15 cellular contexts compared by ENCODE assay signal in the genomic region with DNA sequence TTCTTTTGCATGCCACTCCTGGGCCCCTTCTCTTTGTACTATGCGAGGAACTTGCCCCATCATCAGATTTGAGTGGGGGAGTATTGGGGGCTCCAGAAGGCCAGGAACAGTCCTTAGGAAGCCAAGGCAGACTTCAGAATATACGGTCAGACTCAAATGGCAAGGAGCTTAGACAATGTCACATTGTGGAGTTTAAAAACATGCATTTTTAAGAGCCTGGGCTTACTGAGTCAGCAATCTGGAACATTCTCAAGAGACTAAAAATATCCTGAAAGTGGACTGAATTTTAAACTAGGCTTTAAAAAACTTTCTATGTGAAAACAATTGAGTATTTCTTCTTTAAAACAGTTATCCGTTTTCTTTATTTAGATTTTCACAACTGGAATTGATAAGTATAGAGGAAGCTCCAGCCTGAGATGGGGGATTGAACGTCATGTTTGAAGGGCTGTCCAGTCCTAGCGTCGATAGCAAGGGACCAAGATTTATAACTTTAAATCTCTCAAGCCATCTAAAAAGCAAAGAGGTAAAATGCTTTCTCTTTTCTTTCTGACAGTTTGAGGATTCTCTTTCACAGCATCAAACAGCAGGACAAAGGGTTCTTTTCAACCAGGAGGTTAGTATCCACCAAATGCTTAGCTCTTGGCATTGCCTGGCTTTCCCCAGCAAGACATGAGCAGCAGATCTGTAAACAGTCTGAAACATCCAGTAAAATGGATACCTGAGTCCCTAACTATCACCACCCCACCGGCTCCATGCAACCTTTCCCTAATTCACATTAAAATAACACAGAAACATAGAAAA. TPM values are rescaled to one million over a fixed set of nuclear protein-coding genes. Genes with fewer than 3 reads are reported as not detected.
DNase-seq lines count a peak whose midpoint lies in the region; ATAC-seq lines count a peak whose summit lies in the region.
"Had no signal": no experiment of that assay in that cellular context is flagged by ENCODE, and none has a peak within 500 bp of the region (broad histone marks: within the 10 kb centered on the region; RNA-seq: fewer than 3 reads in every experiment).

No MANE protein-coding gene starts in this region.

- no peak overlapping the region for H3K4me3 Mint-ChIP-seq in CD8-positive, alpha-beta memory T cell

- H4K8ac ChIP-seq in mesenchymal stem cell (ENCODE audit: low read length), result no peak overlapping the region

- H2AK5ac ChIP-seq in mesenchymal stem cell (ENCODE audit: low read length, severe bottlenecking), result no peak overlapping the region

- H3K9me3 ChIP-seq in GM23248 (ENCODE audit: low read depth) (no peaks in the 10 kb centered on the region), mesenchymal stem cell (ENCODE audit: control insufficient read depth, low read length) (peaks cover 4% of the 10 kb centered on the region)
- H3K9me3 ChIP-seq in CD8-positive, alpha-beta memory T cell (ENCODE audit: low read length), result no peaks in the 10 kb centered on the region
- H3K9me3 ChIP-seq: psoas muscle had no signal

- no peaks in the 10 kb centered on the region for H3K79me2 ChIP-seq in GM23248 (ENCODE audit: insufficient read depth)

- no peak overlapping the region for H3K14ac ChIP-seq in mesenchymal stem cell (ENCODE audit: low read length in 2 of 2)

- no peak overlapping the region for H3K23ac ChIP-seq in mesenchymal stem cell (ENCODE audit: low read length in 2 of 2)

- H3K27me3 Mint-ChIP-seq in CD8-positive, alpha-beta memory T cell, result peaks cover 0 to 1% of the 10 kb centered on the region in 2 donors

- H2BK12ac ChIP-seq in mesenchymal stem cell (ENCODE audit: low read length in 2 of 2), result peak overlapping the region in 1 of 2 experiments; percentile 32

- no peak overlapping the region for H3K4ac ChIP-seq in mesenchymal stem cell (ENCODE audit: low read depth in 1 of 2, low read length in 2 of 2)

- no peak overlapping the region for H2BK120ac ChIP-seq in mesenchymal stem cell (ENCODE audit: low read depth, low read length)

- no peak for ATAC-seq in GM21367 (IDR thresholded peaks at IDR 0.05; ENCODE audit: unreplicated experiment)
- ATAC-seq in stimulated activated naive CD8-positive, alpha-beta T cell treated with anti-CD3 and anti-CD28 coated beads, Interleukin-15, Interleukin-2, amounts not matched to agents 100 U/mL and 50 U/mL, for 24 hours, result no peak
- ATAC-seq: psoas muscle had no signal

- no peaks in the 10 kb centered on the region for H3K9me2 ChIP-seq in GM23248 (ENCODE audit: insufficient read depth)

- CTCF ChIA-PET in CD8-positive, alpha-beta memory T cell (lab: Charles Lee), result no interaction called here

- H3K79me1 ChIP-seq in mesenchymal stem cell (replicated peaks; ENCODE audit: low read length, poor library complexity, severe bottlenecking), result peaks cover 26% of the 10 kb centered on the region

- in situ Hi-C loops in GM23248 (cut with MboI), result loop anchor here (25.0 kb wide), 1 partner anchor 576 kb away; no protein-coding TSS in a partner anchor

- H3K36me3 Mint-ChIP-seq in CD8-positive, alpha-beta memory T cell, result peaks cover 10 to 63% (median 35%) of the 10 kb centered on the region in 3 donors

- peaks cover 0 to 4% (median 0%) of the 10 kb centered on the region in 3 donors for H3K4me1 Mint-ChIP-seq in CD8-positive, alpha-beta memory T cell

- peaks cover 38% of the 10 kb centered on the region for H3K4me1 ChIP-seq in GM23248 (ENCODE audit: insufficient read depth)
- H3K4me1 ChIP-seq in mesenchymal stem cell (ENCODE audit: control insufficient read depth, insufficient read depth, low read depth, low read length), result peaks cover under 1% of the 10 kb centered on the region
- no peaks in the 10 kb centered on the region for H3K4me1 ChIP-seq in CD8-positive, alpha-beta memory T cell (ENCODE audit: insufficient read depth, low read length)

- H3K4me2 ChIP-seq in GM23248 (ENCODE audit: unreplicated experiment) (peak overlapping the region; percentile 61), mesenchymal stem cell (ENCODE audit: low read length, poor library complexity, severe bottlenecking) (no peak overlapping the region)

- peak; percentile 70 for DNase-seq in GM23248
- DNase-seq in mesenchymal stem cell, result peak; percentile 35
- DNase-seq in stromal cell of bone marrow (ENCODE audit: low read depth), result peak; percentile 40
- DNase-seq in GOT3 (lab: John Stamatoyannopoulos, UW), result no peak
- no peak for DNase-seq in CD8-positive, alpha-beta memory T cell
- no peak for DNase-seq in stimulated activated naive CD8-positive, alpha-beta T cell treated with anti-CD3 and anti-CD28 coated beads, Interleukin-15, Interleukin-2, amounts not matched to agents 100 U/mL and 50 U/mL, for 24 hours
- DNase-seq: activated CD4-positive, alpha-beta T cell treated with anti-CD3 and anti-CD28 coated beads for 4 hours; cortex of kidney; GF-D8; KG1; NCI-H2029; psoas muscle had no signal

- no peak overlapping the region for H3K18ac ChIP-seq in mesenchymal stem cell (ENCODE audit: low read depth in 1 of 2, low read length in 2 of 2)

- H3K9ac ChIP-seq in GM23248 (peak overlapping the region; percentile 42), mesenchymal stem cell (ENCODE audit: low read length) (peak overlapping the region; percentile 58)
- H3K9ac ChIP-seq: BLaER1 treated with 17β-estradiol and CSF1 and Interleukin-3, amounts not matched to agents 10 nM and 100 nM had no signal

- H3K27ac ChIP-seq in GM23248 (peak overlapping the region; percentile 58), cingulate gyrus (ENCODE audit: low read depth, low read length) (peak overlapping the region; percentile 98), mesenchymal stem cell (ENCODE audit: low read length, poor library complexity, severe bottlenecking) (no peak overlapping the region)
- H3K27ac ChIP-seq in CD8-positive, alpha-beta memory T cell (ENCODE audit: low read depth, low read length), result no peak overlapping the region
- H3K27ac ChIP-seq: BLaER1 treated with 17β-estradiol and CSF1 and Interleukin-3, amounts not matched to agents 10 nM and 100 nM; psoas muscle had no signal

- H2AFZ ChIP-seq in GM23248 (peak overlapping the region; percentile 55), mesenchymal stem cell (ENCODE audit: low read depth, low read length) (no peak overlapping the region)

- no peaks in the 10 kb centered on the region for H4K20me1 ChIP-seq in GM23248 (ENCODE audit: insufficient read depth)
- H4K20me1 ChIP-seq: BLaER1 treated with 17β-estradiol and CSF1 and Interleukin-3, amounts not matched to agents 10 nM and 100 nM had no signal

- peak overlapping the region in 1 of 8 donors; percentile 81 for H3K27ac Mint-ChIP-seq in CD8-positive, alpha-beta memory T cell

- peaks cover 23% of the 10 kb centered on the region for H3F3A ChIP-seq in GM23248 (ENCODE audit: insufficient read depth)

- 22 to 26% methylated on average over 7 of the region's 7 CpGs for WGBS in GM23248 (ENCODE audit: low coverage in 1 of 2, low lambda C conversion rate in 2 of 2, missing lambda C conversion rate in 2 of 2), 2 experiments
- 86% methylated on average over 6 of the region's 7 CpGs for WGBS in mesenchymal stem cell

- H3K9me3 Mint-ChIP-seq in CD8-positive, alpha-beta memory T cell, result no peaks in the 10 kb centered on the region

- peaks cover 9% of the 10 kb centered on the region; the same call in 1 of the 2 replicates for H3K36me3 ChIP-seq in GM23248 (ENCODE audit: low read depth)
- peaks cover 24 to 36% of the 10 kb centered on the region in 2 experiments for H3K36me3 ChIP-seq in mesenchymal stem cell (ENCODE audit: control insufficient read depth in 1 of 2, insufficient read depth in 2 of 2, low read depth in 1 of 2, low read length in 2 of 2)
- H3K36me3 ChIP-seq in CD8-positive, alpha-beta memory T cell (ENCODE audit: insufficient read depth, low read length), result peaks cover 8% of the 10 kb centered on the region
- H3K36me3 ChIP-seq: BLaER1 treated with 17β-estradiol and CSF1 and Interleukin-3, amounts not matched to agents 10 nM and 100 nM had no signal

- POLR2A ChIA-PET in CD8-positive, alpha-beta memory T cell (lab: Charles Lee), result no interaction called here

- H3K4me3 ChIP-seq in GM23248, result peak overlapping the region; percentile 43
- no peak overlapping the region for H3K4me3 ChIP-seq in mesenchymal stem cell (ENCODE audit: insufficient read depth in 1 of 2, low read depth in 1 of 2, low read length in 2 of 2)
- H3K4me3 ChIP-seq in CD8-positive, alpha-beta memory T cell (ENCODE audit: low read length), result no peak overlapping the region
- H3K4me3 ChIP-seq: BLaER1 treated with 17β-estradiol and CSF1 and Interleukin-3, amounts not matched to agents 10 nM and 100 nM; psoas muscle had no signal

- no peak overlapping the region for H2BK15ac ChIP-seq in mesenchymal stem cell (ENCODE audit: low read depth, poor library complexity, severe bottlenecking)

- H3K27me3 ChIP-seq in GM23248 (replicated peaks; ENCODE audit: insufficient read depth), result no peaks in the 10 kb centered on the region
- H3K27me3 ChIP-seq in mesenchymal stem cell (ENCODE audit: control insufficient read depth in 1 of 2, insufficient read depth in 1 of 2, low read length in 2 of 2), result no peaks in the 10 kb centered on the region
- no peaks in the 10 kb centered on the region for H3K27me3 ChIP-seq in CD8-positive, alpha-beta memory T cell (ENCODE audit: insufficient read depth, low read length, poor library complexity, severe bottlenecking)
- H3K27me3 ChIP-seq: BLaER1 treated with 17β-estradiol and CSF1 and Interleukin-3, amounts not matched to agents 10 nM and 100 nM had no signal

- no peak overlapping the region for H2BK5ac ChIP-seq in mesenchymal stem cell (ENCODE audit: low read depth, low read length, poor library complexity, severe bottlenecking)

- H4K91ac ChIP-seq in mesenchymal stem cell (ENCODE audit: low read length), result no peak overlapping the region

RNA-seq across cellular contexts. Expression of gene CDRT4, which starts 45.8 kb away (rescaled TPM):
- total RNA-seq in GM23248 (2014; rRNA removed; shearing (Covaris generic)), result 3.8 and 23.3 TPM in 2 replicates
- polyA plus RNA-seq in GM23248 (2016; fragmentation: Nextera tagmentation; extraction: Ambion mirVana), result 3.0 and 4.1 TPM in 2 replicates
- 3.5 TPM for polyA plus RNA-seq in mesenchymal stem cell (2013, experiment 1 of 2)
- 3.4 TPM for polyA plus RNA-seq in mesenchymal stem cell (2013, experiment 2 of 2)
- total RNA-seq in CD8-positive, alpha-beta memory T cell, result 1 to 10 TPM; 1.8 to 2.7 TPM
- polyA plus RNA-seq in CD8-positive, alpha-beta memory T cell, result not detected

RNA-seq across cellular contexts. Expression of gene TVP23C, which starts 50.0 kb away (rescaled TPM):
- total RNA-seq in GM23248 (2014; rRNA removed; shearing (Covaris generic)), result 6.7 and 15.7 TPM in 2 replicates
- 9.6 and 10.8 TPM in 2 replicates for polyA plus RNA-seq in GM23248 (2016; fragmentation: Nextera tagmentation; extraction: Ambion mirVana)
- polyA plus RNA-seq in mesenchymal stem cell (2013, experiment 1 of 2), result 4.8 TPM
- polyA plus RNA-seq in mesenchymal stem cell (2013, experiment 2 of 2), result 4.1 TPM
- total RNA-seq in CD8-positive, alpha-beta memory T cell, result 1 to 10 TPM; 6.9 to 7.6 TPM
- polyA plus RNA-seq in CD8-positive, alpha-beta memory T cell, result 6.3 TPM

Comparison
In these comparisons a context has a peak if more than half of its experiments do, and no peak if none do; other contexts are left out.
1. DNase-seq: peak in GM23248 (single experiment), mesenchymal stem cell (single experiment) and stromal cell of bone marrow (single experiment); none in GOT3 (single experiment), CD8-positive, alpha-beta memory T cell (0 of 5) and stimulated activated naive CD8-positive, alpha-beta T cell treated with anti-CD3 and anti-CD28 coated beads, Interleukin-15, Interleukin-2, amounts not matched to agents 100 U/mL and 50 U/mL, for 24 hours (single experiment).
2. H3K27ac ChIP-seq: peak in GM23248 (single experiment) and cingulate gyrus (single experiment); none in mesenchymal stem cell (single experiment) and CD8-positive, alpha-beta memory T cell (single experiment).